In genomic region chr17:67229109-67229991, GRCh38 we compare ENCODE assay signal across 21 cellular contexts.
"Had no signal": no experiment of that assay in that cellular context is flagged by ENCODE, and none has a peak within 500 bp of the region (broad histone marks: within the 10 kb centered on the region; RNA-seq: fewer than 3 reads in every experiment).

No MANE protein-coding gene starts in this region.

- H3K9me3 Mint-ChIP-seq: activated B cell treated with CpG ODN at 0.5 μM for 24 hours; activated CD4-positive, alpha-beta memory T cell treated with anti-CD3 and anti-CD28 coated beads for 36 hours; neural crest cell had no signal

- H3K4me3 Mint-ChIP-seq: activated B cell treated with CpG ODN at 0.5 μM for 24 hours; activated CD4-positive, alpha-beta memory T cell treated with anti-CD3 and anti-CD28 coated beads for 36 hours; activated naive CD8-positive, alpha-beta T cell; neural crest cell had no signal

- H3K36me3 ChIP-seq: uterus had no signal

- H3K27me3 Mint-ChIP-seq: activated B cell treated with CpG ODN at 0.5 μM for 24 hours; activated CD4-positive, alpha-beta memory T cell treated with anti-CD3 and anti-CD28 coated beads for 36 hours; activated naive CD8-positive, alpha-beta T cell had no signal

- H3K4me1 ChIP-seq: lower lobe of right lung had no signal

- ATAC-seq: left colon, lower lobe of right lung had no signal

- DNase-seq: activated B cell treated with CpG ODN at 0.5 μM for 24 hours; activated CD4-positive, alpha-beta memory T cell treated with anti-CD3 and anti-CD28 coated beads for 36 hours; activated CD4-positive, alpha-beta T cell treated with anti-CD3 and anti-CD28 coated beads for 4 hours; activated CD8-positive, alpha-beta memory T cell treated with anti-CD3 and anti-CD28 coated beads, Interleukin-2, amount 50 U/mL, for 4 hours; activated gamma-delta T cell; activated T-cell treated with anti-CD3 and anti-CD28 coated beads, Interleukin-2, amount 50 U/mL, for 48 hours; dermis blood vessel endothelial cell; effector memory CD4-positive, alpha-beta T cell; esophagus squamous epithelium; left colon; lower lobe of right lung; stimulated activated CD4-positive, alpha-beta T cell treated with anti-CD3 and anti-CD28 coated beads, Interleukin-12 subunit alpha, Interleukin-12 subunit beta, amount 100 ng/mL, for 4 hours; stimulated activated CD4-positive, alpha-beta T cell treated with anti-CD3 and anti-CD28 coated beads, Interleukin-1b, Interleukin-23, amount 100 ng/mL, for 48 hours; stimulated activated CD8-positive, alpha-beta memory T cell treated with anti-CD3 and anti-CD28 coated beads, Interleukin-4, amount 100 ng/mL, for 48 hours; stimulated activated naive CD4-positive, alpha-beta T cell treated with Interleukin-2 at 50 U/mL for 16 hours; uterus had no signal

- FAIRE-seq: bronchial epithelial cell, islet of Langerhans had no signal

- H3K27me3 ChIP-seq: esophagus squamous epithelium, tibial nerve, uterus had no signal

- H3K4me3 ChIP-seq: esophagus squamous epithelium, lower lobe of right lung, tibial nerve, uterus had no signal

- H3K9me3 ChIP-seq: esophagus squamous epithelium, lower lobe of right lung, tibial nerve, uterus had no signal

- H3K27ac Mint-ChIP-seq: activated B cell treated with CpG ODN at 0.5 μM for 24 hours; activated naive CD8-positive, alpha-beta T cell had no signal

- H3K27ac ChIP-seq: esophagus squamous epithelium, lower lobe of right lung, tibial nerve, uterus had no signal

- H3K4me1 Mint-ChIP-seq: neural crest cell had no signal
